Comparison of ENCODE assay signal across 19 cellular contexts in the genomic region with DNA sequence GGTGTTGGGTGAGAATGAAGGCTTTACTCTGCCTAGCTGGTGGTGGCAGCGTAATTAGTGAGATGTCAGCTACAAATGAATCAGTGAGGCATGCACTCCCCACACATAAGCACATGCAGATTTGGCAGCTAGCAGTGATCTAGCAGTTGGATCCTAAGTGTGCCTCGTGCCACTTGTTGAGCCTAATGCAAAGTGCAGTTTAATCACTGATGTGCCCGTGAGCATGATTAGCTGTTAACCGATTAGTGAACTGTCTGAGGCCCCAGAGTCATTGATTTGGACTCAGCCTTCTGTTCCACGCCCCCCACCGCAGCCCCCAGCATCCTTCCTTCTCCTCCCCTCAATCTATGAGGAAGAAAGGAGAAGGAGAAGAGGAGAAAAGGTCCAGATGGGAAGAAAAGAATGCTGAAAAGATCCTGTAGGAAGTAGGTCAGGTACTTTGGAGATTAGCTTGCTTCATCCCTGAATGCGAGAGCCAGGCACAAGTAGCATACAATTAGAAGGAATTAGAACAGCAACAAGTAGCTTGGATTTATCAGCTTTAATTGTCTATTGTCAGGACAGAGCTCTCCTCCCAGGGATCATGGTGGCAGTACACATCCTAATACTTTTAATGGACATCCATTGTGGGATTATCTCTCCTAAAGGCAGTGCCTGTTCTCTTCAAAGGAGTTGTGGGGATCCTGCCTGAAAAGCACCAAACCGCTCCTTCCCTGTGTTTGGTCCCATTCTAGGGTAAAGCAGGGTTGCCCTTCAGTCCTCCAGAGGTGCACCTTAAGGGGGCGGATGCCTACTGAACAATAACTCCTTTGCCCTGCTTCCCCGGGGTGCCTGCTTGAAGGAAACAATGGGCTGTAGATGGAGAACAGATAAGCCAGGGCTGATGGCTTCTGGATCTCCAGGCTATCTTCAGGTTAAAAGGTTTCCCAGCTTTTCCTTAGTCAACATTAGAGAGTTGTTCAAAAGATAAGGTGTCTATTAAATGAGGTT.
"Had no signal": no experiment of that assay in that cellular context is flagged by ENCODE, and none has a peak within 500 bp of the region (broad histone marks: within the 10 kb centered on the region; RNA-seq: fewer than 3 reads in every experiment).

No MANE protein-coding gene starts in this region.

- H3K9me3 ChIP-seq: prostate gland, right lobe of liver, spleen had no signal

- H3K27ac ChIP-seq: dorsolateral prefrontal cortex, foreskin keratinocyte, prostate gland, right lobe of liver, spleen had no signal

- ATAC-seq: foreskin keratinocyte; left cardiac atrium; natural killer cell; right lobe of liver; stimulated activated naive B cell treated with anti-CD40 and anti-IgM and Interleukin-4, amounts not matched to agents 10 μg/mL and 1 μg/mL and 100 μg/mL, for 72 hours had no signal

- H3K36me3 ChIP-seq: prostate gland, right lobe of liver, spleen had no signal

- H3K4me3 ChIP-seq: dorsolateral prefrontal cortex, lung, prostate gland, right lobe of liver, spleen had no signal

- DNase-seq: activated CD4-positive, alpha-beta memory T cell treated with anti-CD3 and anti-CD28 coated beads for 36 hours; activated gamma-delta T cell; activated naive CD8-positive, alpha-beta T cell treated with anti-CD3 and anti-CD28 coated beads, Interleukin-2, amount 10 ng/mL, durations not matched to agents 7 days and 5 days; activated T-cell treated with anti-CD3 and anti-CD28 coated beads, Interleukin-2, amount 50 U/mL, for 48 hours; aorta; dorsolateral prefrontal cortex; foreskin keratinocyte; immature natural killer cell; left cardiac atrium; natural killer cell; occipital lobe; right lobe of liver; spleen; stimulated activated CD4-positive, alpha-beta T cell treated with anti-CD3 and anti-CD28 coated beads, Interleukin-2, amount 100 ng/mL, for 24 hours; stimulated activated naive B cell treated with anti-CD40 and anti-IgM and Interleukin-4, amounts not matched to agents 10 μg/mL and 1 μg/mL and 100 μg/mL, for 72 hours; T-helper 9 cell; trophoblast cell had no signal

- H3K27me3 ChIP-seq: foreskin keratinocyte, spleen had no signal

- H3K4me1 ChIP-seq: prostate gland, right lobe of liver had no signal
